ENCODE assay signal across 1 cellular context in the genomic region with DNA sequence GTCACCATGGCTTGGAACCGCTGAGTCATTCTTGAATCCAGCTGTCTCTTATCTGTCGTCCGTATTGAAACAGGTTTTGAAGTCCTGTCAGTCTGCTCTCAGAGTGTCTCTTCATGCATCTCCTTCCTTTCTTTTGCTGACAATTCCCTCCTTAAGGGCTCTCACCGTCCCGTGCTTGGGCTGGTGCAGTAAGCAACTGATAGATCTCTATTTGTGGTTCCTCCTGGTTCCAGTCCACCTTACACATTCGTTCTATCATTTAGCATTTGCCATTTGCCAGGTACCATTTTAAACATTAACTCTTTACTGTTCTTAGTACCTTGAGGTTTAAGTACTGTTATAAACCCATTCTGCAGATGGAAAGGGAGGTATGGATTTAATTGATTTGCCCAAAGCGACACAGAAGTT.
TF ChIP-seq lines count a peak whose summit lies in the region.

No MANE protein-coding gene starts in this region.

TF ChIP-seq in K562, 482 proteins besides CTCF, POLR2A, EP300 and RAD21 (continued from another document and continues in another):
- TF ChIP-seq, protein P1, sequence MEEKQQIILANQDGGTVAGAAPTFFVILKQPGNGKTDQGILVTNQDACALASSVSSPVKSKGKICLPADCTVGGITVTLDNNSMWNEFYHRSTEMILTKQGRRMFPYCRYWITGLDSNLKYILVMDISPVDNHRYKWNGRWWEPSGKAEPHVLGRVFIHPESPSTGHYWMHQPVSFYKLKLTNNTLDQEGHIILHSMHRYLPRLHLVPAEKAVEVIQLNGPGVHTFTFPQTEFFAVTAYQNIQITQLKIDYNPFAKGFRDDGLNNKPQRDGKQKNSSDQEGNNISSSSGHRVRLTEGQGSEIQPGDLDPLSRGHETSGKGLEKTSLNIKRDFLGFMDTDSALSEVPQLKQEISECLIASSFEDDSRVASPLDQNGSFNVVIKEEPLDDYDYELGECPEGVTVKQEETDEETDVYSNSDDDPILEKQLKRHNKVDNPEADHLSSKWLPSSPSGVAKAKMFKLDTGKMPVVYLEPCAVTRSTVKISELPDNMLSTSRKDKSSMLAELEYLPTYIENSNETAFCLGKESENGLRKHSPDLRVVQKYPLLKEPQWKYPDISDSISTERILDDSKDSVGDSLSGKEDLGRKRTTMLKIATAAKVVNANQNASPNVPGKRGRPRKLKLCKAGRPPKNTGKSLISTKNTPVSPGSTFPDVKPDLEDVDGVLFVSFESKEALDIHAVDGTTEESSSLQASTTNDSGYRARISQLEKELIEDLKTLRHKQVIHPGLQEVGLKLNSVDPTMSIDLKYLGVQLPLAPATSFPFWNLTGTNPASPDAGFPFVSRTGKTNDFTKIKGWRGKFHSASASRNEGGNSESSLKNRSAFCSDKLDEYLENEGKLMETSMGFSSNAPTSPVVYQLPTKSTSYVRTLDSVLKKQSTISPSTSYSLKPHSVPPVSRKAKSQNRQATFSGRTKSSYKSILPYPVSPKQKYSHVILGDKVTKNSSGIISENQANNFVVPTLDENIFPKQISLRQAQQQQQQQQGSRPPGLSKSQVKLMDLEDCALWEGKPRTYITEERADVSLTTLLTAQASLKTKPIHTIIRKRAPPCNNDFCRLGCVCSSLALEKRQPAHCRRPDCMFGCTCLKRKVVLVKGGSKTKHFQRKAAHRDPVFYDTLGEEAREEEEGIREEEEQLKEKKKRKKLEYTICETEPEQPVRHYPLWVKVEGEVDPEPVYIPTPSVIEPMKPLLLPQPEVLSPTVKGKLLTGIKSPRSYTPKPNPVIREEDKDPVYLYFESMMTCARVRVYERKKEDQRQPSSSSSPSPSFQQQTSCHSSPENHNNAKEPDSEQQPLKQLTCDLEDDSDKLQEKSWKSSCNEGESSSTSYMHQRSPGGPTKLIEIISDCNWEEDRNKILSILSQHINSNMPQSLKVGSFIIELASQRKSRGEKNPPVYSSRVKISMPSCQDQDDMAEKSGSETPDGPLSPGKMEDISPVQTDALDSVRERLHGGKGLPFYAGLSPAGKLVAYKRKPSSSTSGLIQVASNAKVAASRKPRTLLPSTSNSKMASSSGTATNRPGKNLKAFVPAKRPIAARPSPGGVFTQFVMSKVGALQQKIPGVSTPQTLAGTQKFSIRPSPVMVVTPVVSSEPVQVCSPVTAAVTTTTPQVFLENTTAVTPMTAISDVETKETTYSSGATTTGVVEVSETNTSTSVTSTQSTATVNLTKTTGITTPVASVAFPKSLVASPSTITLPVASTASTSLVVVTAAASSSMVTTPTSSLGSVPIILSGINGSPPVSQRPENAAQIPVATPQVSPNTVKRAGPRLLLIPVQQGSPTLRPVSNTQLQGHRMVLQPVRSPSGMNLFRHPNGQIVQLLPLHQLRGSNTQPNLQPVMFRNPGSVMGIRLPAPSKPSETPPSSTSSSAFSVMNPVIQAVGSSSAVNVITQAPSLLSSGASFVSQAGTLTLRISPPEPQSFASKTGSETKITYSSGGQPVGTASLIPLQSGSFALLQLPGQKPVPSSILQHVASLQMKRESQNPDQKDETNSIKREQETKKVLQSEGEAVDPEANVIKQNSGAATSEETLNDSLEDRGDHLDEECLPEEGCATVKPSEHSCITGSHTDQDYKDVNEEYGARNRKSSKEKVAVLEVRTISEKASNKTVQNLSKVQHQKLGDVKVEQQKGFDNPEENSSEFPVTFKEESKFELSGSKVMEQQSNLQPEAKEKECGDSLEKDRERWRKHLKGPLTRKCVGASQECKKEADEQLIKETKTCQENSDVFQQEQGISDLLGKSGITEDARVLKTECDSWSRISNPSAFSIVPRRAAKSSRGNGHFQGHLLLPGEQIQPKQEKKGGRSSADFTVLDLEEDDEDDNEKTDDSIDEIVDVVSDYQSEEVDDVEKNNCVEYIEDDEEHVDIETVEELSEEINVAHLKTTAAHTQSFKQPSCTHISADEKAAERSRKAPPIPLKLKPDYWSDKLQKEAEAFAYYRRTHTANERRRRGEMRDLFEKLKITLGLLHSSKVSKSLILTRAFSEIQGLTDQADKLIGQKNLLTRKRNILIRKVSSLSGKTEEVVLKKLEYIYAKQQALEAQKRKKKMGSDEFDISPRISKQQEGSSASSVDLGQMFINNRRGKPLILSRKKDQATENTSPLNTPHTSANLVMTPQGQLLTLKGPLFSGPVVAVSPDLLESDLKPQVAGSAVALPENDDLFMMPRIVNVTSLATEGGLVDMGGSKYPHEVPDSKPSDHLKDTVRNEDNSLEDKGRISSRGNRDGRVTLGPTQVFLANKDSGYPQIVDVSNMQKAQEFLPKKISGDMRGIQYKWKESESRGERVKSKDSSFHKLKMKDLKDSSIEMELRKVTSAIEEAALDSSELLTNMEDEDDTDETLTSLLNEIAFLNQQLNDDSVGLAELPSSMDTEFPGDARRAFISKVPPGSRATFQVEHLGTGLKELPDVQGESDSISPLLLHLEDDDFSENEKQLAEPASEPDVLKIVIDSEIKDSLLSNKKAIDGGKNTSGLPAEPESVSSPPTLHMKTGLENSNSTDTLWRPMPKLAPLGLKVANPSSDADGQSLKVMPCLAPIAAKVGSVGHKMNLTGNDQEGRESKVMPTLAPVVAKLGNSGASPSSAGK (IDR thresholded peaks at IDR 0.05): no peak
- no peak for TF ChIP-seq KLF10 (CRISPR knock-in tag; IDR thresholded peaks at IDR 0.05)
- TF ChIP-seq ZNF324 (CRISPR knock-in tag; IDR thresholded peaks at IDR 0.05): no peak
- TF ChIP-seq ZNF134 (CRISPR knock-in tag; conservative IDR thresholded peaks at IDR 0.05): no peak
- TF ChIP-seq, protein P2, sequence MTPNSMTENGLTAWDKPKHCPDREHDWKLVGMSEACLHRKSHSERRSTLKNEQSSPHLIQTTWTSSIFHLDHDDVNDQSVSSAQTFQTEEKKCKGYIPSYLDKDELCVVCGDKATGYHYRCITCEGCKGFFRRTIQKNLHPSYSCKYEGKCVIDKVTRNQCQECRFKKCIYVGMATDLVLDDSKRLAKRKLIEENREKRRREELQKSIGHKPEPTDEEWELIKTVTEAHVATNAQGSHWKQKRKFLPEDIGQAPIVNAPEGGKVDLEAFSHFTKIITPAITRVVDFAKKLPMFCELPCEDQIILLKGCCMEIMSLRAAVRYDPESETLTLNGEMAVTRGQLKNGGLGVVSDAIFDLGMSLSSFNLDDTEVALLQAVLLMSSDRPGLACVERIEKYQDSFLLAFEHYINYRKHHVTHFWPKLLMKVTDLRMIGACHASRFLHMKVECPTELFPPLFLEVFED (CRISPR knock-in tag; conservative IDR thresholded peaks at IDR 0.05): no peak
- TF ChIP-seq, protein P3, sequence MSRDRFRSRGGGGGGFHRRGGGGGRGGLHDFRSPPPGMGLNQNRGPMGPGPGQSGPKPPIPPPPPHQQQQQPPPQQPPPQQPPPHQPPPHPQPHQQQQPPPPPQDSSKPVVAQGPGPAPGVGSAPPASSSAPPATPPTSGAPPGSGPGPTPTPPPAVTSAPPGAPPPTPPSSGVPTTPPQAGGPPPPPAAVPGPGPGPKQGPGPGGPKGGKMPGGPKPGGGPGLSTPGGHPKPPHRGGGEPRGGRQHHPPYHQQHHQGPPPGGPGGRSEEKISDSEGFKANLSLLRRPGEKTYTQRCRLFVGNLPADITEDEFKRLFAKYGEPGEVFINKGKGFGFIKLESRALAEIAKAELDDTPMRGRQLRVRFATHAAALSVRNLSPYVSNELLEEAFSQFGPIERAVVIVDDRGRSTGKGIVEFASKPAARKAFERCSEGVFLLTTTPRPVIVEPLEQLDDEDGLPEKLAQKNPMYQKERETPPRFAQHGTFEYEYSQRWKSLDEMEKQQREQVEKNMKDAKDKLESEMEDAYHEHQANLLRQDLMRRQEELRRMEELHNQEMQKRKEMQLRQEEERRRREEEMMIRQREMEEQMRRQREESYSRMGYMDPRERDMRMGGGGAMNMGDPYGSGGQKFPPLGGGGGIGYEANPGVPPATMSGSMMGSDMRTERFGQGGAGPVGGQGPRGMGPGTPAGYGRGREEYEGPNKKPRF (IDR thresholded peaks at IDR 0.05; ENCODE audit: low read depth, low read length): no peak
- no peak for TF ChIP-seq ZNF224 (CRISPR knock-in tag; IDR thresholded peaks at IDR 0.05)
- TF ChIP-seq, protein P4, sequence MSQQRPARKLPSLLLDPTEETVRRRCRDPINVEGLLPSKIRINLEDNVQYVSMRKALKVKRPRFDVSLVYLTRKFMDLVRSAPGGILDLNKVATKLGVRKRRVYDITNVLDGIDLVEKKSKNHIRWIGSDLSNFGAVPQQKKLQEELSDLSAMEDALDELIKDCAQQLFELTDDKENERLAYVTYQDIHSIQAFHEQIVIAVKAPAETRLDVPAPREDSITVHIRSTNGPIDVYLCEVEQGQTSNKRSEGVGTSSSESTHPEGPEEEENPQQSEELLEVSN (IDR thresholded peaks at IDR 0.05; ENCODE audit: borderline replicate concordance in 1 of 2, extremely low read depth in 1 of 2, insufficient read depth in 1 of 2, insufficient read length in 1 of 2, low read depth in 1 of 2, low read length in 1 of 2, poor library complexity in 1 of 2, severe bottlenecking in 1 of 2): no peak
- TF ChIP-seq KAT8 (IDR thresholded peaks at IDR 0.05; ENCODE audit: low read depth): no peak
- TF ChIP-seq CHCHD3 (CRISPR knock-in tag; IDR thresholded peaks at IDR 0.05): no peak
- TF ChIP-seq ARID2 (IDR thresholded peaks at IDR 0.05): peak; percentile 37; the same call in 1 of the 2 replicates
- TF ChIP-seq RAD51 (IDR thresholded peaks at IDR 0.05; ENCODE audit: borderline replicate concordance, low read depth): no peak; the same call in 1 of the 2 replicates
- no peak for TF ChIP-seq RBM34 (IDR thresholded peaks at IDR 0.05; ENCODE audit: borderline replicate concordance, insufficient read depth, low read length)
- TF ChIP-seq MAFK (IDR thresholded peaks at IDR 0.05; ENCODE audit: low read length): peak; percentile 98
- TF ChIP-seq, protein P5, sequence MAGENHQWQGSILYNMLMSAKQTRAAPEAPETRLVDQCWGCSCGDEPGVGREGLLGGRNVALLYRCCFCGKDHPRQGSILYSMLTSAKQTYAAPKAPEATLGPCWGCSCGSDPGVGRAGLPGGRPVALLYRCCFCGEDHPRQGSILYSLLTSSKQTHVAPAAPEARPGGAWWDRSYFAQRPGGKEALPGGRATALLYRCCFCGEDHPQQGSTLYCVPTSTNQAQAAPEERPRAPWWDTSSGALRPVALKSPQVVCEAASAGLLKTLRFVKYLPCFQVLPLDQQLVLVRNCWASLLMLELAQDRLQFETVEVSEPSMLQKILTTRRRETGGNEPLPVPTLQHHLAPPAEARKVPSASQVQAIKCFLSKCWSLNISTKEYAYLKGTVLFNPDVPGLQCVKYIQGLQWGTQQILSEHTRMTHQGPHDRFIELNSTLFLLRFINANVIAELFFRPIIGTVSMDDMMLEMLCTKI (IDR thresholded peaks at IDR 0.05; ENCODE audit: partially characterized antibody): no peak
- no peak for TF ChIP-seq RBM39 (optimal IDR thresholded peaks at IDR 0.05; ENCODE audit: low read depth, low read length)
- TF ChIP-seq, protein P6, sequence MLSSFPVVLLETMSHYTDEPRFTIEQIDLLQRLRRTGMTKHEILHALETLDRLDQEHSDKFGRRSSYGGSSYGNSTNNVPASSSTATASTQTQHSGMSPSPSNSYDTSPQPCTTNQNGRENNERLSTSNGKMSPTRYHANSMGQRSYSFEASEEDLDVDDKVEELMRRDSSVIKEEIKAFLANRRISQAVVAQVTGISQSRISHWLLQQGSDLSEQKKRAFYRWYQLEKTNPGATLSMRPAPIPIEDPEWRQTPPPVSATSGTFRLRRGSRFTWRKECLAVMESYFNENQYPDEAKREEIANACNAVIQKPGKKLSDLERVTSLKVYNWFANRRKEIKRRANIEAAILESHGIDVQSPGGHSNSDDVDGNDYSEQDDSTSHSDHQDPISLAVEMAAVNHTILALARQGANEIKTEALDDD (IDR thresholded peaks at IDR 0.05): no peak
- TF ChIP-seq, protein P7, sequence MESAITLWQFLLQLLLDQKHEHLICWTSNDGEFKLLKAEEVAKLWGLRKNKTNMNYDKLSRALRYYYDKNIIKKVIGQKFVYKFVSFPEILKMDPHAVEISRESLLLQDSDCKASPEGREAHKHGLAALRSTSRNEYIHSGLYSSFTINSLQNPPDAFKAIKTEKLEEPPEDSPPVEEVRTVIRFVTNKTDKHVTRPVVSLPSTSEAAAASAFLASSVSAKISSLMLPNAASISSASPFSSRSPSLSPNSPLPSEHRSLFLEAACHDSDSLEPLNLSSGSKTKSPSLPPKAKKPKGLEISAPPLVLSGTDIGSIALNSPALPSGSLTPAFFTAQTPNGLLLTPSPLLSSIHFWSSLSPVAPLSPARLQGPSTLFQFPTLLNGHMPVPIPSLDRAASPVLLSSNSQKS (CRISPR knock-in tag; IDR thresholded peaks at IDR 0.05): no peak
- no peak for TF ChIP-seq ZNF445 (CRISPR knock-in tag; IDR thresholded peaks at IDR 0.05; ENCODE audit: low read depth)
- peak; percentile 98 for TF ChIP-seq DPF2 (IDR thresholded peaks at IDR 0.05)
- no peak for TF ChIP-seq MCM5 (IDR thresholded peaks at IDR 0.05; ENCODE audit: low read depth)
- no peak for TF ChIP-seq ZNF253 (CRISPR knock-in tag; conservative IDR thresholded peaks at IDR 0.05)
- TF ChIP-seq, protein P8, sequence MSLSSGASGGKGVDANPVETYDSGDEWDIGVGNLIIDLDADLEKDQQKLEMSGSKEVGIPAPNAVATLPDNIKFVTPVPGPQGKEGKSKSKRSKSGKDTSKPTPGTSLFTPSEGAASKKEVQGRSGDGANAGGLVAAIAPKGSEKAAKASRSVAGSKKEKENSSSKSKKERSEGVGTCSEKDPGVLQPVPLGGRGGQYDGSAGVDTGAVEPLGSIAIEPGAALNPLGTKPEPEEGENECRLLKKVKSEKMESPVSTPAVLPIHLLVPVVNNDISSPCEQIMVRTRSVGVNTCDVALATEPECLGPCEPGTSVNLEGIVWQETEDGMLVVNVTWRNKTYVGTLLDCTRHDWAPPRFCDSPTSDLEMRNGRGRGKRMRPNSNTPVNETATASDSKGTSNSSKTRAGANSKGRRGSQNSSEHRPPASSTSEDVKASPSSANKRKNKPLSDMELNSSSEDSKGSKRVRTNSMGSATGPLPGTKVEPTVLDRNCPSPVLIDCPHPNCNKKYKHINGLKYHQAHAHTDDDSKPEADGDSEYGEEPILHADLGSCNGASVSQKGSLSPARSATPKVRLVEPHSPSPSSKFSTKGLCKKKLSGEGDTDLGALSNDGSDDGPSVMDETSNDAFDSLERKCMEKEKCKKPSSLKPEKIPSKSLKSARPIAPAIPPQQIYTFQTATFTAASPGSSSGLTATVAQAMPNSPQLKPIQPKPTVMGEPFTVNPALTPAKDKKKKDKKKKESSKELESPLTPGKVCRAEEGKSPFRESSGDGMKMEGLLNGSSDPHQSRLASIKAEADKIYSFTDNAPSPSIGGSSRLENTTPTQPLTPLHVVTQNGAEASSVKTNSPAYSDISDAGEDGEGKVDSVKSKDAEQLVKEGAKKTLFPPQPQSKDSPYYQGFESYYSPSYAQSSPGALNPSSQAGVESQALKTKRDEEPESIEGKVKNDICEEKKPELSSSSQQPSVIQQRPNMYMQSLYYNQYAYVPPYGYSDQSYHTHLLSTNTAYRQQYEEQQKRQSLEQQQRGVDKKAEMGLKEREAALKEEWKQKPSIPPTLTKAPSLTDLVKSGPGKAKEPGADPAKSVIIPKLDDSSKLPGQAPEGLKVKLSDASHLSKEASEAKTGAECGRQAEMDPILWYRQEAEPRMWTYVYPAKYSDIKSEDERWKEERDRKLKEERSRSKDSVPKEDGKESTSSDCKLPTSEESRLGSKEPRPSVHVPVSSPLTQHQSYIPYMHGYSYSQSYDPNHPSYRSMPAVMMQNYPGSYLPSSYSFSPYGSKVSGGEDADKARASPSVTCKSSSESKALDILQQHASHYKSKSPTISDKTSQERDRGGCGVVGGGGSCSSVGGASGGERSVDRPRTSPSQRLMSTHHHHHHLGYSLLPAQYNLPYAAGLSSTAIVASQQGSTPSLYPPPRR (CRISPR knock-in tag; IDR thresholded peaks at IDR 0.05; ENCODE audit: borderline replicate concordance): no peak
- no peak for TF ChIP-seq KAT7 (CRISPR knock-in tag; IDR thresholded peaks at IDR 0.05; ENCODE audit: borderline replicate concordance)
- peak; percentile 77 for TF ChIP-seq STAT5A (IDR thresholded peaks at IDR 0.05; ENCODE audit: borderline replicate concordance, low read length)
- peak; percentile 74 to 92 for TF ChIP-seq ARNT (IDR thresholded peaks at IDR 0.05)
- TF ChIP-seq KHSRP (IDR thresholded peaks at IDR 0.05): no peak
- peak; percentile 75 for TF ChIP-seq HDAC3 (IDR thresholded peaks at IDR 0.05; ENCODE audit: borderline replicate concordance, partially characterized antibody)
- no peak for TF ChIP-seq E2F3 (CRISPR knock-in tag; IDR thresholded peaks at IDR 0.05)
- TF ChIP-seq ZNF583 (CRISPR knock-in tag; IDR thresholded peaks at IDR 0.05): no peak
- no peak for TF ChIP-seq ZBTB8A (IDR thresholded peaks at IDR 0.05; ENCODE audit: partially characterized antibody)
- TF ChIP-seq CBFA2T2 (conservative IDR thresholded peaks at IDR 0.05): peak; percentile 90
